In the genomic region with DNA sequence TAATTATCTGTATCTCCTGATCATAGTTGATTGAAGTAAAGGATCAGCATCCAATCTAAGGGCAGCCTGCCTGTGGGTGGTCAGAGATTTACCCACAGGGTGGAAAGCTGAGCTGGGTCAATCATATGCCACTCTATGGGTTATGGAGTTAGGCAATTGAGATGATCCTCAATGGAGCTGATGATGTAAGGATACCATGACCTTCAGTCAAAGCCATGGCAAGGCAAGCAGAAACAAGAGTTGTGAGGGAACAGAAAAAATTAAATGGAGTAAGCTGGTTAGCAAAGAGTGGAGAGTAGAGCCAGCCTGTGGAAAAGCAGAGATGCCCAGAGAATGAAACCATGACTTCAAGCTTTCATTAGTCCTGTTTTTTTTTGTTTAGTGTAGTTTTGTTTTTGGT, we compare ENCODE assay signal across 1 cellular context.
TF ChIP-seq lines count a peak whose summit lies in the region.

No MANE protein-coding gene starts in this region.

TF ChIP-seq in H1, 55 proteins besides CTCF, POLR2A, EP300 and RAD21:
- no peak for TF ChIP-seq ASH2L (IDR thresholded peaks at IDR 0.05; ENCODE audit: low read length)
- TF ChIP-seq SRF (IDR thresholded peaks at IDR 0.05; ENCODE audit: low read depth, low read length): no peak
- no peak for TF ChIP-seq SP1 (IDR thresholded peaks at IDR 0.05; ENCODE audit: low read depth, low read length)
- no peak for TF ChIP-seq CHD2 (IDR thresholded peaks at IDR 0.05; ENCODE audit: low read length)
- TF ChIP-seq JUN (IDR thresholded peaks at IDR 0.05; ENCODE audit: low read depth, low read length): no peak
- no peak for TF ChIP-seq RFX5 (IDR thresholded peaks at IDR 0.05; ENCODE audit: borderline replicate concordance, low read depth, low read length)
- TF ChIP-seq, protein P1, sequence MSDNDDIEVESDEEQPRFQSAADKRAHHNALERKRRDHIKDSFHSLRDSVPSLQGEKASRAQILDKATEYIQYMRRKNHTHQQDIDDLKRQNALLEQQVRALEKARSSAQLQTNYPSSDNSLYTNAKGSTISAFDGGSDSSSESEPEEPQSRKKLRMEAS (IDR thresholded peaks at IDR 0.05): no peak
- TF ChIP-seq NRF1 (IDR thresholded peaks at IDR 0.05; ENCODE audit: low read depth, low read length): no peak
